ENCODE assay signal across 1 cellular context in genomic region chr17:58248955-58249269, GRCh38.
TF ChIP-seq lines count a peak whose summit lies in the region.

No MANE protein-coding gene starts in this region.

TF ChIP-seq in WTC11, 78 proteins besides CTCF, POLR2A, EP300 and RAD21 (continued from another document):
- TF ChIP-seq PREB (CRISPR knock-in tag; IDR thresholded peaks at IDR 0.05; ENCODE audit: borderline replicate concordance): no peak
- no peak for TF ChIP-seq MXD4 (CRISPR knock-in tag; IDR thresholded peaks at IDR 0.05; ENCODE audit: borderline replicate concordance)
- TF ChIP-seq JUN (CRISPR knock-in tag; IDR thresholded peaks at IDR 0.05): no peak
- TF ChIP-seq E2F5 (CRISPR knock-in tag; IDR thresholded peaks at IDR 0.05): no peak
- TF ChIP-seq ATF6 (CRISPR knock-in tag; IDR thresholded peaks at IDR 0.05): no peak
- TF ChIP-seq CREM (CRISPR knock-in tag; IDR thresholded peaks at IDR 0.05): no peak
- TF ChIP-seq NFE2L1 (CRISPR knock-in tag; IDR thresholded peaks at IDR 0.05): no peak
- no peak for TF ChIP-seq TP53 (CRISPR knock-in tag; IDR thresholded peaks at IDR 0.05)
- TF ChIP-seq GRHL2 (CRISPR knock-in tag; IDR thresholded peaks at IDR 0.05; ENCODE audit: insufficient replicate concordance, severe bottlenecking): no peak
- no peak for TF ChIP-seq ATF2 (CRISPR knock-in tag; IDR thresholded peaks at IDR 0.05; ENCODE audit: borderline replicate concordance, low read depth)
- no peak for TF ChIP-seq ZNF396 (CRISPR knock-in tag; IDR thresholded peaks at IDR 0.05; ENCODE audit: borderline replicate concordance)
- no peak for TF ChIP-seq MLX (CRISPR knock-in tag; IDR thresholded peaks at IDR 0.05)
- TF ChIP-seq FOXP4 (CRISPR knock-in tag; IDR thresholded peaks at IDR 0.05): no peak
